Comparison of ENCODE assay signal across 26 cellular contexts in the genomic region with DNA sequence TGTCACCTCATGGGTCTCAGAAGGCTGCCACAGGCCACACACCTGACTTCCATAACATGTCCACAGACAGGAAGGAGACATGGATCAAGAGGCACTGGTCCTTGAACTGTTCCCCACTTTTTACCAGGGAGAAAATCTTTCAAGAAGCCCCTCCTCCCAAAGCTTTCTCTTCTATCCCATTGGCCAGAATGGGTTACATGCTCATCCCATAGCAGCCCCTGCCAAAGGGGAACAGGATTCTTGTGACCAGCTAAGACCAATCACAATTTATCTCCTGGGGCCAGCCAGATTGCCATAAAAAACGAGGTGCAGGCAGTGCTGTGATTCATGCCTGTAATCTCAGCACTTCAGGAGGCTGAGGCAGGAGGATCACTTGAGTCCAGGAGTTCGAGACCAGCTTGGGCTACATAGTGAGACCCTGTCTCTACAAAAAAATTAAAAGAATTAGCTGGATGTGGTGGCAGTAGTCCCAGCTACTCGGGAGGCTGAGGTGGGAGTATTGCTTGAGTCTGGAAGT.
"Had no signal": no experiment of that assay in that cellular context is flagged by ENCODE, and none has a peak within 500 bp of the region (broad histone marks: within the 10 kb centered on the region; RNA-seq: fewer than 3 reads in every experiment).

No MANE protein-coding gene starts in this region.

- H3K4me3 ChIP-seq: esophagus muscularis mucosa, right atrium auricular region had no signal

- H3K36me3 ChIP-seq: breast epithelium, esophagus muscularis mucosa, heart left ventricle, right atrium auricular region, WERI-Rb-1 had no signal

- ATAC-seq: activated CD4-positive, CD25-positive, alpha-beta regulatory T cell treated with anti-CD3 and anti-CD28 coated beads, Interleukin-2, amount 50 U/mL, for 24 hours; activated CD8-positive, alpha-beta T cell treated with anti-CD3 and anti-CD28 coated beads for 36 hours; activated T-cell treated with anti-CD3 and anti-CD28 coated beads, Interleukin-2, amount 50 U/mL, for 4 hours; activated T-helper 17 cell treated with anti-CD3 and anti-CD28 coated beads, Interleukin-2, amount 50 U/mL, for 72 hours; foreskin keratinocyte; naive thymus-derived CD4-positive, alpha-beta T cell had no signal

- H3K4me1 ChIP-seq: breast epithelium, parathyroid adenoma had no signal

- H3K9me3 ChIP-seq: breast epithelium, esophagus muscularis mucosa, heart left ventricle, right atrium auricular region had no signal

- DNase-seq: activated CD4-positive, alpha-beta T cell treated with anti-CD3 and anti-CD28 coated beads, Interleukin-2, amount 10 ng/mL, durations not matched to agents 7 days and 5 days; activated CD8-positive, alpha-beta T cell treated with anti-CD3 and anti-CD28 coated beads for 36 hours; activated gamma-delta T cell treated with Interleukin-2 at 50 U/mL for 16 hours; activated naive CD4-positive, alpha-beta T cell treated with anti-CD3 and anti-CD28 coated beads, Interleukin-2, amount 50 U/mL, for 16 hours; activated T-cell treated with anti-CD3 and anti-CD28 coated beads, Interleukin-2, amount 50 U/mL, for 4 hours; amniotic stem cell; central memory CD4-positive, alpha-beta T cell; effector CD4-positive, alpha-beta T cell; foreskin keratinocyte; hypothalamus; immature natural killer cell; kidney; midbrain; naive thymus-derived CD4-positive, alpha-beta T cell; nucleus accumbens; stimulated activated CD4-positive, alpha-beta T cell treated with anti-CD3 and anti-CD28 coated beads, Interleukin-2, amount 100 ng/mL, for 48 hours; stimulated activated naive CD4-positive, alpha-beta T cell treated with Interleukin-2 at 50 U/mL for 16 hours; trophoblast cell; WERI-Rb-1 had no signal

- H3K27me3 ChIP-seq: breast epithelium, esophagus muscularis mucosa, foreskin keratinocyte, heart left ventricle, right atrium auricular region had no signal

- H3K27ac ChIP-seq: esophagus muscularis mucosa, foreskin keratinocyte, parathyroid adenoma, right atrium auricular region, WERI-Rb-1 had no signal
